ENCODE assay signal across 21 cellular contexts in the genomic region with DNA sequence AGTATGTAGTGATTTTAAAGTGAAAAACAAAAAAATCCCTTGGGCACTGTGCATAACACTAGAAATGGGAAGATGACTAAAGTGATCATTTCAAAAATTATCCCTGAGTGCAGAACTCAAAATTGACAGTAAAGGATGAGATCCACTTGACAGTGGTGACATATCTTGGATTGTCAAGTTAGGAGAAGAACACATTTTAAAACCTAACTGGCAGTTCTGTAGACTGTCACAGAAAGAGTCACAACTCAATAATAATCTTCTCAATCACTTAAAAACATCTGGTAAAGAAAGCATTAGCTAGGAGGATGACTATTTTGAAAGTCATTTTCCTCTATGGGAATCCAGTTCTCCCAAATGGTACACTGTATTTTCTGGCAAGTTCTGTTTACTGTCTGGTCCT.
DNase-seq lines count a peak whose midpoint lies in the region; ATAC-seq, FAIRE-seq and TF ChIP-seq lines count a peak whose summit lies in the region.
"Had no signal": no experiment of that assay in that cellular context is flagged by ENCODE, and none has a peak within 500 bp of the region (broad histone marks: within the 10 kb centered on the region; RNA-seq: fewer than 3 reads in every experiment).

No MANE protein-coding gene starts in this region.

- TF ChIP-seq EP300 in K562 (IDR thresholded peaks at IDR 0.05; ENCODE audit: low read length) (no peak), neural cell (conservative IDR thresholded peaks at IDR 0.05; ENCODE audit: poor library complexity, severe bottlenecking) (peak; percentile 95)

- H3K9ac ChIP-seq in K562 (ENCODE audit: insufficient read depth in 1 of 2, low read depth in 2 of 2, low read length in 2 of 2) = no peak overlapping the region
- no peak overlapping the region for H3K9ac ChIP-seq in neural cell (ENCODE audit: low read length)
- H3K9ac ChIP-seq: BLaER1 treated with 17β-estradiol and CSF1 and Interleukin-3, amounts not matched to agents 10 nM and 100 nM had no signal

- H3K27me3 ChIP-seq in left ventricle myocardium inferior (ENCODE audit: low read depth) (no peaks in the 10 kb centered on the region), right cardiac atrium (ENCODE audit: control insufficient read depth, insufficient read depth) (no peaks in the 10 kb centered on the region), K562 (ENCODE audit: control insufficient read depth in 2 of 2, insufficient read depth in 2 of 2, low read length in 2 of 2) (no peaks in the 10 kb centered on the region), neural cell (ENCODE audit: insufficient read depth, low read depth, low read length) (no peaks in the 10 kb centered on the region)
- H3K27me3 ChIP-seq: BLaER1 treated with 17β-estradiol and CSF1 and Interleukin-3, amounts not matched to agents 10 nM and 100 nM had no signal

- POLR2A ChIA-PET in K562 (lab: Yijun Ruan, JAX) = interaction anchor here (1.0 kb wide), 1 partner anchor 13 kb away, joined by 3 read pairs; no protein-coding TSS in a partner anchor

- in situ Hi-C loops in K562 (cut with MboI) = no loop called here

- H3K4me3 ChIP-seq in left ventricle myocardium inferior (no peak overlapping the region), right cardiac atrium (ENCODE audit: low read length) (no peak overlapping the region), K562 (no peak overlapping the region), neural cell (ENCODE audit: low read length) (no peak overlapping the region)
- H3K4me3 ChIP-seq: A549; BLaER1 treated with 17β-estradiol and CSF1 and Interleukin-3, amounts not matched to agents 10 nM and 100 nM had no signal

- no peaks in the 10 kb centered on the region for H3F3A ChIP-seq in neural cell (ENCODE audit: insufficient read depth, low read length, poor library complexity, severe bottlenecking)

- H2AFZ ChIP-seq in K562 (ENCODE audit: low read depth, low read length) = no peak overlapping the region
- no peak overlapping the region for H2AFZ ChIP-seq in neural cell (ENCODE audit: low read depth, low read length)

- no peak for ATAC-seq in right cardiac atrium
- no peak for ATAC-seq in K562
- ATAC-seq in GM21515 (IDR thresholded peaks at IDR 0.05; ENCODE audit: unreplicated experiment) = no peak
- ATAC-seq: A549; CD8-positive, alpha-beta T cell had no signal

- H3K79me2 ChIP-seq in K562 (ENCODE audit: control insufficient read depth, insufficient read depth, low read length) (no peaks in the 10 kb centered on the region), neural cell (replicated peaks; ENCODE audit: insufficient read depth, low read length) (no peaks in the 10 kb centered on the region)

- TF ChIP-seq POLR2A in K562 (conservative IDR thresholded peaks at IDR 0.05) = no peak

- H3K27ac ChIP-seq in left ventricle myocardium inferior (replicated peaks) (peak overlapping the region; percentile 55), right cardiac atrium (ENCODE audit: low read length) (no peak overlapping the region), K562 (ENCODE audit: extremely low read depth, low read depth, low read length) (no peak overlapping the region), neural cell (ENCODE audit: low read length) (no peak overlapping the region)
- H3K27ac ChIP-seq: 22Rv1; A549; BLaER1 treated with 17β-estradiol and CSF1 and Interleukin-3, amounts not matched to agents 10 nM and 100 nM; C4-2B had no signal

- BruUV-seq in K562 (replicated peaks; lab: Mats Ljungman, UMichigan) = no TSS peak

- DNase-seq in left ventricle myocardium inferior = no peak
- DNase-seq in right cardiac atrium = no peak
- DNase-seq in K562 (ENCODE audit: extremely low read depth in 1 of 4, low spot score in 3 of 4) = no peak
- no peak for DNase-seq in activated CD8-positive, alpha-beta memory T cell treated with anti-CD3 and anti-CD28 coated beads, Interleukin-2, amount 50 U/mL, for 48 hours
- DNase-seq: AML-193; Caco-2; Calu3; CD4-positive, alpha-beta T cell; CD8-positive, alpha-beta T cell; DMS79 treated with DMSO at 0.1 percent for 48 hours; GF-D8 had no signal

- H3K4me2 ChIP-seq in K562 (ENCODE audit: insufficient read depth, low read length) (no peak overlapping the region), neural cell (ENCODE audit: low read length) (no peak overlapping the region)
- H3K4me2 ChIP-seq: A549; BLaER1 treated with 17β-estradiol and CSF1 and Interleukin-3, amounts not matched to agents 10 nM and 100 nM had no signal

- H3K9me2 ChIP-seq in neural cell (ENCODE audit: insufficient read depth, low read length) = no peaks in the 10 kb centered on the region

- no peak for TF ChIP-seq RAD21 in K562 (CRISPR knock-in tag; conservative IDR thresholded peaks at IDR 0.05 in 1 of 2, IDR thresholded peaks at IDR 0.05 in 1 of 2)
- TF ChIP-seq RAD21 in neural cell (conservative IDR thresholded peaks at IDR 0.05) = no peak

- no peak for FAIRE-seq in K562 (lab: Jason Lieb, UNC)
- FAIRE-seq: A549, D721Med, G401.6, GM12891, GM19239 had no signal

- CTCF ChIA-PET in K562 (lab: Yijun Ruan, JAX; ENCODE audit: low intra/inter-chr PET ratio) = interaction anchor here (0.6 kb wide), 1 partner anchor 1695 kb away, joined by 3 read pairs; no protein-coding TSS in a partner anchor

- H3K9me3 ChIP-seq in left ventricle myocardium inferior (replicated peaks) = no peaks in the 10 kb centered on the region
- H3K9me3 ChIP-seq in right cardiac atrium (ENCODE audit: control insufficient read depth, low read length) = no peaks in the 10 kb centered on the region
- H3K9me3 ChIP-seq in K562 (replicated peaks; ENCODE audit: control insufficient read depth, insufficient read depth, low read depth, low read length) = no peaks in the 10 kb centered on the region
- no peaks in the 10 kb centered on the region for H3K9me3 ChIP-seq in neural cell (ENCODE audit: low read length)
- H3K9me3 ChIP-seq: A549; BLaER1 treated with 17β-estradiol and CSF1 and Interleukin-3, amounts not matched to agents 10 nM and 100 nM; Caco-2 had no signal

- intact Hi-C loops in left ventricle myocardium inferior (cut with micrococcal nuclease) (no loop called here), right cardiac atrium (cut with DNase I) (no loop called here), K562 (cut with micrococcal nuclease) (no loop called here)

- H3K9me1 ChIP-seq in K562 (ENCODE audit: control insufficient read depth, insufficient read depth, low read length) = no peaks in the 10 kb centered on the region

- H3K36me3 ChIP-seq in left ventricle myocardium inferior (no peaks in the 10 kb centered on the region), K562 (ENCODE audit: control insufficient read depth, insufficient read depth, low read length) (no peaks in the 10 kb centered on the region), neural cell (ENCODE audit: insufficient read depth, low read length) (no peaks in the 10 kb centered on the region)
- H3K36me3 ChIP-seq: BLaER1 treated with 17β-estradiol and CSF1 and Interleukin-3, amounts not matched to agents 10 nM and 100 nM had no signal

- H3K4me1 ChIP-seq in left ventricle myocardium inferior (peaks cover 61% of the 10 kb centered on the region), right cardiac atrium (ENCODE audit: control insufficient read depth, insufficient read depth, low read length) (peaks cover 6% of the 10 kb centered on the region), K562 (replicated peaks in 1 of 2; ENCODE audit: control insufficient read depth in 2 of 2, insufficient read depth in 2 of 2, low read length in 2 of 2) (peaks cover 14 to 22% of the 10 kb centered on the region in 2 experiments; a peak in 3 of 5 replicates)
- H3K4me1 ChIP-seq: A549; BLaER1 treated with 17β-estradiol and CSF1 and Interleukin-3, amounts not matched to agents 10 nM and 100 nM; Caco-2 had no signal

- H4K20me1 ChIP-seq in K562 (replicated peaks; ENCODE audit: control insufficient read depth, insufficient read depth, low read length) = 0 out of 2 replicates have a peak, but pooled peaks cover 3% of the 10 kb centered on the region
- no peaks in the 10 kb centered on the region for H4K20me1 ChIP-seq in neural cell (ENCODE audit: insufficient read depth)
- H4K20me1 ChIP-seq: BLaER1 treated with 17β-estradiol and CSF1 and Interleukin-3, amounts not matched to agents 10 nM and 100 nM had no signal

- TF ChIP-seq CTCF in left ventricle myocardium inferior (IDR thresholded peaks at IDR 0.05; ENCODE audit: borderline replicate concordance) (no peak), K562 (IDR thresholded peaks at IDR 0.05 in 2 of 3, conservative IDR thresholded peaks at IDR 0.05 in 1 of 3; ENCODE audit: insufficient read depth in 2 of 3, low read depth in 1 of 3, low read length in 3 of 3) (no peak), neural cell (IDR thresholded peaks at IDR 0.05; ENCODE audit: poor library complexity, severe bottlenecking) (no peak)

TF ChIP-seq in K562, 482 proteins besides CTCF, POLR2A, EP300 and RAD21 (continues in another document):
- no peak for TF ChIP-seq SP1 (CRISPR knock-in tag; IDR thresholded peaks at IDR 0.05)
- no peak for TF ChIP-seq SAFB2 (IDR thresholded peaks at IDR 0.05; ENCODE audit: borderline replicate concordance, low read depth, low read length, severe bottlenecking)
- no peak for TF ChIP-seq HIVEP1 (CRISPR knock-in tag; IDR thresholded peaks at IDR 0.05)
- TF ChIP-seq SREBF2 (CRISPR knock-in tag; IDR thresholded peaks at IDR 0.05) = no peak

TF ChIP-seq in neural cell, 6 proteins besides CTCF, POLR2A, EP300 and RAD21 (continues in another document):
- TF ChIP-seq EZH2 (IDR thresholded peaks at IDR 0.05; ENCODE audit: borderline replicate concordance, insufficient read depth, low read length, poor library complexity, severe bottlenecking) = no peak
